ENCODE assay signal across 8 cellular contexts in genomic region chr5:37672118-37672588, GRCh38.
DNase-seq lines count a peak whose midpoint lies in the region; ATAC-seq and TF ChIP-seq lines count a peak whose summit lies in the region.
"Not testable (repeated sequence)": the region's sequence is repeated elsewhere in the genome, so short reads cannot be mapped to it uniquely, and the experiment has no call there.

No MANE protein-coding gene starts in this region.

- H3K27ac Mint-ChIP-seq in T-helper 2 cell treated with Interferon-gamma antibody and Interleukin-4, amounts not matched to agents 5 μg/mL and 100 μg/mL, for 36 hours = not testable (repeated sequence)

- H4K91ac ChIP-seq in mesenchymal stem cell (ENCODE audit: low read length) = peak overlapping the region; percentile 27

- not testable (repeated sequence) for TF ChIP-seq POLR2A in transverse colon (IDR thresholded peaks at IDR 0.05)

- not testable (repeated sequence) for H3K9me3 Mint-ChIP-seq in T-helper 2 cell treated with Interferon-gamma antibody and Interleukin-4, amounts not matched to agents 5 μg/mL and 100 μg/mL, for 36 hours

- H3K4me3 Mint-ChIP-seq in T-helper 2 cell treated with Interferon-gamma antibody and Interleukin-4, amounts not matched to agents 5 μg/mL and 100 μg/mL, for 36 hours = not testable (repeated sequence)

- in situ Hi-C loops in transverse colon (cut with MboI; ENCODE audit: low pct_ligation_motif_present in 1 of 4, low pct_unique_long_range_greater_than_20kb in 1 of 4, low sequenced_read_pairs in 3 of 4) = not testable (repeated sequence)

- peaks cover 12% of the 10 kb centered on the region for H3K4me1 Mint-ChIP-seq in T-helper 2 cell treated with Interferon-gamma antibody and Interleukin-4, amounts not matched to agents 5 μg/mL and 100 μg/mL, for 36 hours (ENCODE audit: low read depth)

- H4K20me1 ChIP-seq in Loucy (ENCODE audit: insufficient read depth, low read length, poor library complexity, severe bottlenecking) = not testable (repeated sequence)

- H3K18ac ChIP-seq in mesenchymal stem cell (ENCODE audit: low read depth in 1 of 2, low read length in 2 of 2) = peak overlapping the region; percentile 34 to 39

- not testable (repeated sequence) for H4K8ac ChIP-seq in mesenchymal stem cell (ENCODE audit: low read length)

- H3K27ac ChIP-seq in mesenchymal stem cell (ENCODE audit: low read length, poor library complexity, severe bottlenecking) = not testable (repeated sequence)
- H3K27ac ChIP-seq in transverse colon = peak overlapping the region in 3 of 4 donors; percentile 21 to 59 (median 54)

- H3K4me3 ChIP-seq in Loucy (ENCODE audit: low read length, poor library complexity, severe bottlenecking) = peak overlapping the region; percentile 29
- not testable (repeated sequence) for H3K4me3 ChIP-seq in mesenchymal stem cell (ENCODE audit: insufficient read depth in 1 of 2, low read depth in 1 of 2, low read length in 2 of 2); transverse colon

- H3K79me1 ChIP-seq in mesenchymal stem cell (replicated peaks; ENCODE audit: low read length, poor library complexity, severe bottlenecking) = not testable (repeated sequence)

- not testable (repeated sequence) for H2AK5ac ChIP-seq in mesenchymal stem cell (ENCODE audit: low read length, severe bottlenecking)

- ATAC-seq in GM19372 (IDR thresholded peaks at IDR 0.05; ENCODE audit: low read depth, unreplicated experiment) (peak; percentile 85), HG03060 (IDR thresholded peaks at IDR 0.05; ENCODE audit: low read depth, unreplicated experiment) (peak; percentile 65)

- H3K9me2 ChIP-seq in Loucy (replicated peaks; ENCODE audit: low read depth, low read length) = not testable (repeated sequence)

- H2BK15ac ChIP-seq in mesenchymal stem cell (ENCODE audit: low read depth, poor library complexity, severe bottlenecking) = not testable (repeated sequence)

- not testable (repeated sequence) for H3K79me2 ChIP-seq in Loucy (ENCODE audit: insufficient read depth, low read length)

- not testable (repeated sequence) for H3K14ac ChIP-seq in mesenchymal stem cell (ENCODE audit: low read length in 2 of 2)

- H2BK120ac ChIP-seq in mesenchymal stem cell (ENCODE audit: low read depth, low read length) = not testable (repeated sequence)

- H3K4me1 ChIP-seq in Loucy (ENCODE audit: insufficient read depth, low read length, poor library complexity, severe bottlenecking) (peaks cover 16% of the 10 kb centered on the region), transverse colon (peaks cover 0 to 12% (median 5%) of the 10 kb centered on the region in 4 donors)
- H3K4me1 ChIP-seq in mesenchymal stem cell (ENCODE audit: control insufficient read depth, insufficient read depth, low read depth, low read length) = not testable (repeated sequence)

- DNase-seq in GM10266 (ENCODE audit: extremely low spot score) = peak; percentile 23
- DNase-seq in T-helper 2 cell treated with Interferon-gamma antibody and Interleukin-4, amounts not matched to agents 5 μg/mL and 100 μg/mL, for 36 hours (ENCODE audit: low spot score) = peak; percentile 11
- peak; percentile 82 for DNase-seq in amniotic epithelial cell (ENCODE audit: low read depth)
- peak; percentile 61 for DNase-seq in mesenchymal stem cell
- not testable (repeated sequence) for DNase-seq in transverse colon

- WGBS in mesenchymal stem cell = 7% methylated on average over 12 of the region's 12 CpGs
- 53 to 85% methylated on average over 3 to 12 of the region's 12 CpGs for WGBS in transverse colon (ENCODE audit: low coverage in 1 of 2), 2 donors

- H3K27me3 ChIP-seq in Loucy (ENCODE audit: insufficient read depth, low read length, poor library complexity, severe bottlenecking); mesenchymal stem cell (ENCODE audit: control insufficient read depth in 1 of 2, insufficient read depth in 1 of 2, low read length in 2 of 2); transverse colon: not testable (repeated sequence)

- not testable (repeated sequence) for H3K23ac ChIP-seq in mesenchymal stem cell (ENCODE audit: low read length in 2 of 2)

- H3K27me3 Mint-ChIP-seq in T-helper 2 cell treated with Interferon-gamma antibody and Interleukin-4, amounts not matched to agents 5 μg/mL and 100 μg/mL, for 36 hours (ENCODE audit: low read depth) = not testable (repeated sequence)

- H3K9me3 ChIP-seq in Loucy (ENCODE audit: insufficient read depth, low read depth, low read length); mesenchymal stem cell (ENCODE audit: control insufficient read depth, low read length); transverse colon: not testable (repeated sequence)

- H2BK12ac ChIP-seq in mesenchymal stem cell (ENCODE audit: low read length in 2 of 2) = not testable (repeated sequence)

- H3K4ac ChIP-seq in mesenchymal stem cell (ENCODE audit: low read depth in 1 of 2, low read length in 2 of 2) = not testable (repeated sequence)

- H3K36me3 ChIP-seq in Loucy (ENCODE audit: insufficient read depth, low read length); mesenchymal stem cell (ENCODE audit: control insufficient read depth in 1 of 2, insufficient read depth in 2 of 2, low read depth in 1 of 2, low read length in 2 of 2); transverse colon: not testable (repeated sequence)

- peak overlapping the region; percentile 73 for H3K4me2 ChIP-seq in Loucy (ENCODE audit: low read depth, low read length, poor library complexity, severe bottlenecking)
- H3K4me2 ChIP-seq in mesenchymal stem cell (ENCODE audit: low read length, poor library complexity, severe bottlenecking) = not testable (repeated sequence)

- not testable (repeated sequence) for H2AFZ ChIP-seq in Loucy (ENCODE audit: low read length); mesenchymal stem cell (ENCODE audit: low read depth, low read length)

- not testable (repeated sequence) for TF ChIP-seq EP300 in transverse colon (IDR thresholded peaks at IDR 0.05; ENCODE audit: low read depth)

- not testable (repeated sequence) for H3F3A ChIP-seq in Loucy (ENCODE audit: low read depth)

- not testable (repeated sequence) for TF ChIP-seq CTCF in GM10266 (IDR thresholded peaks at IDR 0.05; ENCODE audit: control insufficient read depth, insufficient read depth, low read depth, missing control alignments); Loucy (conservative IDR thresholded peaks at IDR 0.05; ENCODE audit: low read length); transverse colon (IDR thresholded peaks at IDR 0.05)

- H2BK5ac ChIP-seq in mesenchymal stem cell (ENCODE audit: low read depth, low read length, poor library complexity, severe bottlenecking) = not testable (repeated sequence)

- H3K36me3 Mint-ChIP-seq in T-helper 2 cell treated with Interferon-gamma antibody and Interleukin-4, amounts not matched to agents 5 μg/mL and 100 μg/mL, for 36 hours (ENCODE audit: low read depth) = not testable (repeated sequence)

- intact Hi-C loops in transverse colon (cut with DNase I; ENCODE audit: low total_unique reads) = not testable (repeated sequence)

- not testable (repeated sequence) for H3K9ac ChIP-seq in Loucy (ENCODE audit: low read depth, low read length, poor library complexity, severe bottlenecking); mesenchymal stem cell (ENCODE audit: low read length)
